15 cellular contexts compared by ENCODE assay signal in genomic region chr15:100972975-100973350, GRCh38. TPM values are rescaled to one million over a fixed set of nuclear protein-coding genes. Genes with fewer than 3 reads are reported as not detected.
A peak's percentile ranks its signal among the peaks of the same experiment; 100 is the strongest.
DNase-seq lines count a peak whose midpoint lies in the region; ATAC-seq and TF ChIP-seq lines count a peak whose summit lies in the region.
"Had no signal": no experiment of that assay in that cellular context is flagged by ENCODE, and none has a peak within 500 bp of the region (broad histone marks: within the 10 kb centered on the region; RNA-seq: fewer than 3 reads in every experiment).

No MANE protein-coding gene starts in this region.

- DNase-seq in dorsolateral prefrontal cortex (no peak), left colon (no peak), skeletal muscle cell (ENCODE audit: low read depth) (no peak), HK-2 (ENCODE audit: unreplicated experiment) (no peak), activated gamma-delta T cell treated with Interleukin-2 at 50 U/mL for 16 hours (no peak)
- DNase-seq: activated naive CD8-positive, alpha-beta T cell treated with anti-CD3 and anti-CD28 coated beads, Interleukin-2, amount 10 ng/mL, durations not matched to agents 7 days and 5 days; KG1; kidney glomerular epithelial cell; NCI-H187; NK-92 treated with Interleukin-12 subunit alpha and Interleukin-12 subunit beta, amount 100 ng/mL, for 24 hours; T-helper 1 cell had no signal

- H3K27me3 ChIP-seq in dorsolateral prefrontal cortex, result peaks cover 0 to 66% (median 24%) of the 10 kb centered on the region in 45 donors

- H3K27ac Mint-ChIP-seq in IgD-negative memory B cell, result no peak overlapping the region
- H3K27ac Mint-ChIP-seq: activated naive CD8-positive, alpha-beta T cell treated with anti-CD3 and anti-CD28 coated beads, Interleukin-2, amount 10 ng/mL, durations not matched to agents 7 days and 5 days; CD14-positive monocyte had no signal

- H3K27me3 Mint-ChIP-seq in IgD-negative memory B cell, result peaks cover 8% of the 10 kb centered on the region

- peaks cover 0 to 12% (median 10%) of the 10 kb centered on the region in 3 donors for H3K4me1 Mint-ChIP-seq in IgD-negative memory B cell
- H3K4me1 Mint-ChIP-seq: activated naive CD8-positive, alpha-beta T cell treated with anti-CD3 and anti-CD28 coated beads, Interleukin-2, amount 10 ng/mL, durations not matched to agents 7 days and 5 days had no signal

- peak overlapping the region in 15 of 59 donors; percentile 15 to 60 (median 29) for H3K27ac ChIP-seq in dorsolateral prefrontal cortex

- H3K4me3 ChIP-seq in dorsolateral prefrontal cortex (peak overlapping the region in 55 of 59 donors; percentile 20 to 67 (median 49)), skeletal muscle cell (ENCODE audit: low read depth, low read length) (peak overlapping the region; percentile 35)

- H3K4me3 Mint-ChIP-seq in IgD-negative memory B cell, result peak overlapping the region in 3 of 4 donors; percentile 10 to 30 (median 13)
- H3K4me3 Mint-ChIP-seq: activated naive CD8-positive, alpha-beta T cell treated with anti-CD3 and anti-CD28 coated beads, Interleukin-2, amount 10 ng/mL, durations not matched to agents 7 days and 5 days had no signal

- peaks cover 11% of the 10 kb centered on the region for H3K36me3 Mint-ChIP-seq in IgD-negative memory B cell
- H3K36me3 Mint-ChIP-seq: activated naive CD8-positive, alpha-beta T cell treated with anti-CD3 and anti-CD28 coated beads, Interleukin-2, amount 10 ng/mL, durations not matched to agents 7 days and 5 days had no signal

- intact Hi-C loops in dorsolateral prefrontal cortex (cut with DNase I) (no loop called here), left colon (cut with DNase I, micrococcal nuclease) (no loop called here)

- ATAC-seq in left colon (peak; percentile 44), HG03521 (IDR thresholded peaks at IDR 0.05; ENCODE audit: unreplicated experiment) (no peak), HG03520 (IDR thresholded peaks at IDR 0.05; ENCODE audit: unreplicated experiment) (no peak)

- no peaks in the 10 kb centered on the region for H3K9me3 Mint-ChIP-seq in IgD-negative memory B cell
- H3K9me3 Mint-ChIP-seq: activated naive CD8-positive, alpha-beta T cell treated with anti-CD3 and anti-CD28 coated beads, Interleukin-2, amount 10 ng/mL, durations not matched to agents 7 days and 5 days had no signal

- no peak for TF ChIP-seq CTCF in dorsolateral prefrontal cortex (IDR thresholded peaks at IDR 0.05 in 54 of 56, conservative IDR thresholded peaks at IDR 0.05 in 2 of 56; ENCODE audit: low read depth in 1 of 56, partially characterized antibody in 56 of 56)

RNA-seq across cellular contexts. Expression of gene LRRK1, which starts 53.8 kb away (rescaled TPM):
- 13.2 TPM for polyA plus RNA-seq in IgD-negative memory B cell
- total RNA-seq in dorsolateral prefrontal cortex, result 10 to 100 TPM; 18.9 to 73.5 (median 38.2) TPM
- total RNA-seq in left colon, result 10 to 100 TPM; 46.6 to 52.7 TPM
